ENCODE assay signal across 2 cellular contexts in genomic region chr3:76873509-76874242, GRCh38.
TF ChIP-seq lines count a peak whose summit lies in the region.

No MANE protein-coding gene starts in this region.

TF ChIP-seq in HEK293, 187 proteins besides CTCF, POLR2A, EP300 and RAD21 (continued from another document):
- peak; percentile 54 for TF ChIP-seq PRDM6 (tag by site-specific recombination; IDR thresholded peaks at IDR 0.05)

TF ChIP-seq in liver, 16 proteins besides CTCF, POLR2A, EP300 and RAD21 (continued from another document):
- TF ChIP-seq EGR1 (IDR thresholded peaks at IDR 0.05; ENCODE audit: low read depth in 2 of 2), result no peak
- TF ChIP-seq, protein P1, sequence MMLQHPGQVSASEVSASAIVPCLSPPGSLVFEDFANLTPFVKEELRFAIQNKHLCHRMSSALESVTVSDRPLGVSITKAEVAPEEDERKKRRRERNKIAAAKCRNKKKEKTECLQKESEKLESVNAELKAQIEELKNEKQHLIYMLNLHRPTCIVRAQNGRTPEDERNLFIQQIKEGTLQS (IDR thresholded peaks at IDR 0.05), result no peak
- TF ChIP-seq JUND (IDR thresholded peaks at IDR 0.05), result peak in 1 of 2 donors; percentile 37
- TF ChIP-seq HNF4G (IDR thresholded peaks at IDR 0.05), result no peak
- TF ChIP-seq GABPA (IDR thresholded peaks at IDR 0.05 in 1 of 2, conservative IDR thresholded peaks at IDR 0.05 in 1 of 2), result no peak
- TF ChIP-seq NR2F2 (IDR thresholded peaks at IDR 0.05), result no peak
- TF ChIP-seq RXRA (IDR thresholded peaks at IDR 0.05), result peak; percentile 40 to 48
- TF ChIP-seq, protein P2, sequence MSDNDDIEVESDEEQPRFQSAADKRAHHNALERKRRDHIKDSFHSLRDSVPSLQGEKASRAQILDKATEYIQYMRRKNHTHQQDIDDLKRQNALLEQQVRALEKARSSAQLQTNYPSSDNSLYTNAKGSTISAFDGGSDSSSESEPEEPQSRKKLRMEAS (IDR thresholded peaks at IDR 0.05), result no peak
- TF ChIP-seq YY1 (IDR thresholded peaks at IDR 0.05), result peak; percentile 87
- TF ChIP-seq FOXA2 (IDR thresholded peaks at IDR 0.05), result peak; percentile 11
- no peak for TF ChIP-seq TAF1 (conservative IDR thresholded peaks at IDR 0.05)
- no peak for TF ChIP-seq ZBTB33 (IDR thresholded peaks at IDR 0.05)
- TF ChIP-seq HNF4A (conservative IDR thresholded peaks at IDR 0.05), result peak; percentile 62 to 72
- TF ChIP-seq FOXA1 (IDR thresholded peaks at IDR 0.05), result no peak
- peak; percentile 62 for TF ChIP-seq SP1 (IDR thresholded peaks at IDR 0.05)
